Comparison of ENCODE assay signal across 8 cellular contexts in genomic region chr1:150549496-150550221, GRCh38. TPM values are rescaled to one million over a fixed set of nuclear protein-coding genes. Genes with fewer than 3 reads are reported as not detected.
A peak's percentile ranks its signal among the peaks of the same experiment; 100 is the strongest.
DNase-seq lines count a peak whose midpoint lies in the region; ATAC-seq and TF ChIP-seq lines count a peak whose summit lies in the region.

No MANE protein-coding gene starts in this region.

- no peaks in the 10 kb centered on the region for H3K36me3 ChIP-seq in heart left ventricle

- CTCF ChIA-PET in activated CD4-positive, alpha-beta memory T cell treated with anti-CD3 and anti-CD28 coated beads for 36 hours (lab: Charles Lee), result interaction anchor here (0.7 to 6.3 kb wide), 3 partner anchors 11 to 391 kb away, joined by 3 to 51 read pairs (median 6); no protein-coding TSS in a partner anchor

- H3K4me1 ChIP-seq in heart left ventricle, result peaks cover 0 to 61% (median 36%) of the 10 kb centered on the region in 12 donors

- no peaks in the 10 kb centered on the region for H3K36me3 Mint-ChIP-seq in activated CD4-positive, alpha-beta memory T cell treated with anti-CD3 and anti-CD28 coated beads for 36 hours
- H3K36me3 Mint-ChIP-seq in progenitor cell of endocrine pancreas (ENCODE audit: insufficient read depth), result no peaks in the 10 kb centered on the region

- peak overlapping the region; percentile 70 for H3K4me3 Mint-ChIP-seq in activated CD4-positive, alpha-beta memory T cell treated with anti-CD3 and anti-CD28 coated beads for 36 hours
- H3K4me3 Mint-ChIP-seq in progenitor cell of endocrine pancreas (ENCODE audit: low read depth), result peak overlapping the region; percentile 76

- H3K27ac ChIP-seq in heart left ventricle, result peak overlapping the region; percentile 74 to 93 (median 86)

- ATAC-seq in heart left ventricle (peak; percentile 1 to 9 (median 2)), HG02571 (IDR thresholded peaks at IDR 0.05; ENCODE audit: unreplicated experiment) (no peak)

- H3K4me1 Mint-ChIP-seq in activated CD4-positive, alpha-beta memory T cell treated with anti-CD3 and anti-CD28 coated beads for 36 hours (ENCODE audit: low read depth), result peaks cover 30% of the 10 kb centered on the region
- peaks cover 9% of the 10 kb centered on the region for H3K4me1 Mint-ChIP-seq in progenitor cell of endocrine pancreas (ENCODE audit: low read depth)

- no peaks in the 10 kb centered on the region for H3K9me3 ChIP-seq in heart left ventricle

- POLR2A ChIA-PET in activated CD4-positive, alpha-beta memory T cell treated with anti-CD3 and anti-CD28 coated beads for 36 hours (lab: Charles Lee), result interaction anchor here (1.5 to 1.6 kb wide), 2 partner anchors 18 to 78 kb away, joined by 4 to 5 read pairs; no protein-coding TSS in a partner anchor

- TF ChIP-seq POLR2A in heart left ventricle (IDR thresholded peaks at IDR 0.05), result peak in 1 of 2 donors; percentile 44

- H3K27me3 Mint-ChIP-seq in activated CD4-positive, alpha-beta memory T cell treated with anti-CD3 and anti-CD28 coated beads for 36 hours, result peaks cover 30% of the 10 kb centered on the region
- peaks cover 17% of the 10 kb centered on the region for H3K27me3 Mint-ChIP-seq in progenitor cell of endocrine pancreas

- peak in 5 of 12 donors; percentile 6 to 26 (median 16) for TF ChIP-seq CTCF in heart left ventricle (IDR thresholded peaks at IDR 0.05)
- TF ChIP-seq CTCF in progenitor cell of endocrine pancreas (IDR thresholded peaks at IDR 0.05; ENCODE audit: unreplicated experiment), result no peak

- H3K27me3 ChIP-seq in heart left ventricle, result peaks cover 0 to 3% (median 0%) of the 10 kb centered on the region in 9 donors

- DNase-seq in EL, result peak; percentile 42
- DNase-seq in activated CD4-positive, alpha-beta memory T cell treated with anti-CD3 and anti-CD28 coated beads for 36 hours, result no peak
- peak in 2 of 5 donors; percentile 51 to 57 for DNase-seq in heart left ventricle
- no peak for DNase-seq in progenitor cell of endocrine pancreas (ENCODE audit: low spot score, unreplicated experiment)
- DNase-seq in nucleus accumbens (lab: John Stamatoyannopoulos, UW), result no peak
- no peak for DNase-seq in NAMALWA (ENCODE audit: low spot score)
- DNase-seq in activated CD4-positive, CD25-positive, alpha-beta regulatory T cell treated with anti-CD3 and anti-CD28 coated beads, Interleukin-2, amount 50 U/mL, for 72 hours, result no peak

- intact Hi-C loops in activated CD4-positive, alpha-beta memory T cell treated with anti-CD3 and anti-CD28 coated beads for 36 hours (cut with micrococcal nuclease), result no loop called here
- intact Hi-C loops in heart left ventricle (cut with DNase I), result loop anchor here in 3 of 10 donors (10.0 kb wide), 1 partner anchor 265 kb away; no protein-coding TSS in a partner anchor

- 11 to 30% (median 19%) methylated on average over 10 to 43 of the region's 43 CpGs for WGBS in heart left ventricle, 4 donors

- H3K27ac Mint-ChIP-seq in activated CD4-positive, alpha-beta memory T cell treated with anti-CD3 and anti-CD28 coated beads for 36 hours, result no peak overlapping the region
- peak overlapping the region; percentile 84 for H3K27ac Mint-ChIP-seq in progenitor cell of endocrine pancreas

- no peaks in the 10 kb centered on the region for H3K9me3 Mint-ChIP-seq in activated CD4-positive, alpha-beta memory T cell treated with anti-CD3 and anti-CD28 coated beads for 36 hours
- H3K9me3 Mint-ChIP-seq in progenitor cell of endocrine pancreas (ENCODE audit: low read depth), result no peaks in the 10 kb centered on the region

- peak overlapping the region; percentile 45 to 77 (median 62) for H3K4me3 ChIP-seq in heart left ventricle

RNA-seq across cellular contexts. Expression of gene ADAMTSL4, which starts 0.5 kb away (rescaled TPM):
- 1 to 10 TPM; 1.1 TPM for total RNA-seq in activated CD4-positive, alpha-beta memory T cell treated with anti-CD3 and anti-CD28 coated beads for 36 hours
- total RNA-seq in heart left ventricle (10 to 100 TPM; 19.2 to 69.0 (median 40.9) TPM), progenitor cell of endocrine pancreas (5.5 and 6.9 TPM in 2 replicates)
- polyA plus RNA-seq in heart left ventricle, result 10 to 100 TPM; 41.1 to 61.7 TPM

RNA-seq across cellular contexts. Expression of gene MCL1, which starts 29.8 kb away (rescaled TPM):
- total RNA-seq in activated CD4-positive, alpha-beta memory T cell treated with anti-CD3 and anti-CD28 coated beads for 36 hours, result 100 to 1,000 TPM; 280 to 288 TPM
- total RNA-seq in heart left ventricle (100 to 1,000 TPM in 6 of 9 donors, 10 to 100 TPM in 3; 77.2 to 180 (median 104) TPM), progenitor cell of endocrine pancreas (204 and 212 TPM in 2 replicates)
- polyA plus RNA-seq in heart left ventricle, result 100 to 1,000 TPM in 1 of 2 donors, 10 to 100 TPM in 1; 57.1 to 118 TPM

RNA-seq across cellular contexts. Expression of gene FALEC, which starts 34.1 kb away (rescaled TPM):
- total RNA-seq in activated CD4-positive, alpha-beta memory T cell treated with anti-CD3 and anti-CD28 coated beads for 36 hours, result not detected
- total RNA-seq in heart left ventricle (under 1 TPM in 2 of 9 donors, not detected in 7; 0.51 to 0.96 TPM), progenitor cell of endocrine pancreas (0.57 TPM in 1 of 2 replicates, not detected in the other)
- polyA plus RNA-seq in heart left ventricle, result under 1 TPM; 0.18 to 0.46 TPM

RNA-seq across cellular contexts. Expression of gene ECM1, which starts 41.8 kb away (rescaled TPM):
- total RNA-seq in activated CD4-positive, alpha-beta memory T cell treated with anti-CD3 and anti-CD28 coated beads for 36 hours, result 1 to 10 TPM; 1.1 to 1.5 TPM
- 10 to 100 TPM; 10.9 to 35.3 (median 15.4) TPM for total RNA-seq in heart left ventricle
- 10 to 100 TPM; 11.3 to 15.6 TPM for polyA plus RNA-seq in heart left ventricle
- 1.9 and 2.1 TPM in 2 replicates for total RNA-seq in progenitor cell of endocrine pancreas
